Comparison of ENCODE assay signal across 15 cellular contexts in genomic region chr7:40219917-40220316, GRCh38.
A peak's percentile ranks its signal among the peaks of the same experiment; 100 is the strongest.
DNase-seq lines count a peak whose midpoint lies in the region; ATAC-seq and TF ChIP-seq lines count a peak whose summit lies in the region.
"Had no signal": no experiment of that assay in that cellular context is flagged by ENCODE, and none has a peak within 500 bp of the region (broad histone marks: within the 10 kb centered on the region; RNA-seq: fewer than 3 reads in every experiment).

No MANE protein-coding gene starts in this region.

- H3K9me3 ChIP-seq in RWPE2 (ENCODE audit: severe bottlenecking) (no peaks in the 10 kb centered on the region), esophagus squamous epithelium (no peaks in the 10 kb centered on the region)

- H3K27me3 ChIP-seq in RWPE2 (ENCODE audit: insufficient read depth, poor library complexity, severe bottlenecking): no peaks in the 10 kb centered on the region
- no peaks in the 10 kb centered on the region for H3K27me3 ChIP-seq in esophagus squamous epithelium
- H3K27me3 ChIP-seq: BLaER1 treated with 17β-estradiol and CSF1 and Interleukin-3, amounts not matched to agents 10 nM and 100 nM had no signal

- peak; percentile 30 for DNase-seq in Daoy (ENCODE audit: low read depth)
- DNase-seq in RWPE2 (ENCODE audit: low spot score): no peak
- DNase-seq in esophagus squamous epithelium (lab: John Stamatoyannopoulos, UW): no peak
- DNase-seq in myocyte (ENCODE audit: low read depth): peak; percentile 69
- DNase-seq in erythroblast (lab: John Stamatoyannopoulos, UW): no peak
- DNase-seq in head of caudate nucleus: no peak
- DNase-seq in NOMO-1 treated with DMSO at 0.1 percent for 48 hours (lab: John Stamatoyannopoulos, UW; ENCODE audit: unreplicated experiment): no peak
- DNase-seq: activated T-cell treated with anti-CD3 and anti-CD28 coated beads, Interleukin-2, amount 50 U/mL, for 1 hour; DMS79; hippocampal formation; naive thymus-derived CD4-positive, alpha-beta T cell; NCI-H1436; T-helper 17 cell had no signal

- no peak overlapping the region for H3K4me3 ChIP-seq in RWPE2 (ENCODE audit: severe bottlenecking)
- no peak overlapping the region for H3K4me3 ChIP-seq in esophagus squamous epithelium
- H3K4me3 ChIP-seq: BLaER1 treated with 17β-estradiol and CSF1 and Interleukin-3, amounts not matched to agents 10 nM and 100 nM had no signal

- ATAC-seq in RWPE2 (ENCODE audit: low read depth) (peak; percentile 35; the same call in 1 of the 3 replicates), HG03139 (IDR thresholded peaks at IDR 0.05; ENCODE audit: unreplicated experiment) (no peak)
- ATAC-seq: naive thymus-derived CD4-positive, alpha-beta T cell; T-helper 17 cell had no signal

- TF ChIP-seq POLR2A in esophagus squamous epithelium (IDR thresholded peaks at IDR 0.05) (no peak), erythroblast (IDR thresholded peaks at IDR 0.05; ENCODE audit: low read length) (no peak)

- peak overlapping the region; percentile 98 for H3K27ac ChIP-seq in RWPE2 (ENCODE audit: poor library complexity, severe bottlenecking)
- H3K27ac ChIP-seq in esophagus squamous epithelium: peak overlapping the region in 3 of 4 donors; percentile 24 to 61 (median 40)
- H3K27ac ChIP-seq: BLaER1 treated with 17β-estradiol and CSF1 and Interleukin-3, amounts not matched to agents 10 nM and 100 nM had no signal

- H3K4me1 ChIP-seq in RWPE2 (ENCODE audit: insufficient read depth, poor library complexity, severe bottlenecking) (peaks cover 40% of the 10 kb centered on the region), esophagus squamous epithelium (peaks cover 0 to 4% (median 0%) of the 10 kb centered on the region in 3 donors)

- intact Hi-C loops in esophagus squamous epithelium (cut with DNase I): no loop called here
- intact Hi-C loops in head of caudate nucleus (cut with DNase I): no loop called here

- TF ChIP-seq CTCF in RWPE2 (IDR thresholded peaks at IDR 0.05; ENCODE audit: poor library complexity, severe bottlenecking): no peak
- no peak for TF ChIP-seq CTCF in esophagus squamous epithelium (IDR thresholded peaks at IDR 0.05)

- H3K36me3 ChIP-seq in RWPE2 (ENCODE audit: low read depth) (0 out of 2 replicates have a peak, but pooled peaks cover 5% of the 10 kb centered on the region), esophagus squamous epithelium (no peaks in the 10 kb centered on the region)
- H3K36me3 ChIP-seq: BLaER1 treated with 17β-estradiol and CSF1 and Interleukin-3, amounts not matched to agents 10 nM and 100 nM had no signal

- 47 to 58% methylated on average over 2 of the region's 2 CpGs for WGBS in esophagus squamous epithelium, 2 donors

Comparison
In these comparisons a context has a peak if more than half of its experiments do, and no peak if none do; other contexts are left out.
1. DNase-seq: peak in Daoy (single experiment) and myocyte (single experiment); none in RWPE2 (single experiment), esophagus squamous epithelium (single experiment), erythroblast (0 of 2), head of caudate nucleus (0 of 42) and NOMO-1 treated with DMSO at 0.1 percent for 48 hours (single experiment).